ENCODE assay signal across 8 cellular contexts in genomic region chr17:979211-979538, GRCh38. TPM values are rescaled to one million over a fixed set of nuclear protein-coding genes. Genes with fewer than 3 reads are reported as not detected.
DNase-seq lines count a peak whose midpoint lies in the region; ATAC-seq and TF ChIP-seq lines count a peak whose summit lies in the region.

No MANE protein-coding gene starts in this region.

- POLR2A ChIA-PET in AG04450 (lab: Yijun Ruan, JAX) (interaction anchor here (1.0 to 2.4 kb wide), 4 partner anchors 28 to 51 kb away, joined by 3 to 13 read pairs (median 8); no protein-coding TSS in a partner anchor), GM10248 (lab: Yijun Ruan, JAX) (interaction anchor here (0.5 kb wide), 1 partner anchor 181 kb away, joined by 3 read pairs; no protein-coding TSS in a partner anchor)

- H3K36me3 ChIP-seq in mucosa of rectum (ENCODE audit: control insufficient read depth in 2 of 2, insufficient read depth in 2 of 2, low read length in 2 of 2), result no peaks in the 10 kb centered on the region

- TF ChIP-seq CTCF in AG04450 (IDR thresholded peaks at IDR 0.05; ENCODE audit: low read depth, low read length) (no peak), cardiac fibroblast (IDR thresholded peaks at IDR 0.05; ENCODE audit: low read depth, low read length) (no peak), GM10248 (IDR thresholded peaks at IDR 0.05; ENCODE audit: control extremely low read depth, extremely low read depth, low read depth, missing control alignments) (no peak)

- H3K4me3 ChIP-seq in AG04450 (ENCODE audit: low read depth, low read length), result peak overlapping the region; percentile 73
- peak overlapping the region; percentile 50 to 57 for H3K4me3 ChIP-seq in cardiac fibroblast (replicated peaks in 1 of 2; ENCODE audit: low read depth in 2 of 2, low read length in 2 of 2)
- peak overlapping the region; percentile 31 to 60 for H3K4me3 ChIP-seq in mucosa of rectum (ENCODE audit: low read length in 2 of 2)

- H3K27me3 ChIP-seq in AG04450 (ENCODE audit: control insufficient read depth, insufficient read depth, low read length) (no peaks in the 10 kb centered on the region), mucosa of rectum (ENCODE audit: control insufficient read depth in 2 of 2, insufficient read depth in 2 of 2, low read length in 2 of 2) (peaks cover 12 to 14% of the 10 kb centered on the region in 2 donors)

- H3K9me3 ChIP-seq in AG04450 (ENCODE audit: control insufficient read depth, insufficient read depth, low read length), result peaks cover 5% of the 10 kb centered on the region; the same call in 1 of the 2 replicates
- H3K9me3 ChIP-seq in mucosa of rectum (ENCODE audit: control insufficient read depth in 2 of 2, low read length in 2 of 2), result no peaks in the 10 kb centered on the region

- H3K27ac ChIP-seq in AG04450 (ENCODE audit: low read depth, low read length) (no peak overlapping the region), mucosa of rectum (ENCODE audit: low read depth in 2 of 2, low read length in 2 of 2) (peak overlapping the region in 1 of 2 donors; percentile 43)

- H3K9ac ChIP-seq in mucosa of rectum (ENCODE audit: low read depth in 1 of 2, low read length in 2 of 2), result no peak overlapping the region

- DNase-seq in AG04450 (ENCODE audit: low read depth, low spot score), result no peak
- no peak for DNase-seq in cardiac fibroblast (ENCODE audit: low read depth in 2 of 2)
- DNase-seq in HPDE6-E6E7 (ENCODE audit: extremely low spot score), result no peak
- no peak for DNase-seq in NK-92 (lab: John Stamatoyannopoulos, UW; ENCODE audit: unreplicated experiment)
- DNase-seq in GM10248 (ENCODE audit: extremely low spot score), result no peak

- peak; percentile 38 for ATAC-seq in HG03103 (IDR thresholded peaks at IDR 0.05; ENCODE audit: low read depth, unreplicated experiment)
- ATAC-seq in HG03565 (IDR thresholded peaks at IDR 0.05; ENCODE audit: unreplicated experiment), result no peak

- CTCF ChIA-PET in AG04450 (lab: Charles Lee) (interaction anchor here (0.8 to 2.4 kb wide), 4 partner anchors 17 to 815 kb away, joined by 3 to 33 read pairs (median 4); partner anchors contain the start of genes GEMIN4 and TIMM22), GM10248 (lab: Yijun Ruan, JAX) (interaction anchor here (1.0 to 4.6 kb wide), 4 partner anchors 17 to 568 kb away, joined by 3 to 50 read pairs (median 24); partner anchors contain the start of gene TIMM22)

- H3K4me1 ChIP-seq in mucosa of rectum (ENCODE audit: control insufficient read depth in 2 of 2, insufficient read depth in 2 of 2, low read length in 2 of 2), result peaks cover 3 to 6% of the 10 kb centered on the region in 2 donors

RNA-seq across cellular contexts. Expression of gene NXN, which starts 0.4 kb away (rescaled TPM):
- 118 and 135 TPM in 2 replicates for polyA plus RNA-seq in AG04450 (2011; rRNA removed)
- 197 and 233 TPM in 2 replicates for polyA minus RNA-seq in AG04450 (2011; rRNA and poly(A)+ RNA removed)

RNA-seq across cellular contexts. Expression of gene TIMM22, which starts 17.8 kb away (rescaled TPM):
- 17.7 and 18.1 TPM in 2 replicates for polyA plus RNA-seq in AG04450 (2011; rRNA removed)
- 13.9 and 15.9 TPM in 2 replicates for polyA minus RNA-seq in AG04450 (2011; rRNA and poly(A)+ RNA removed)
